Comparison of ENCODE assay signal across 12 cellular contexts in genomic region chr17:49471769-49472168, GRCh38. TPM values are rescaled to one million over a fixed set of nuclear protein-coding genes. Genes with fewer than 3 reads are reported as not detected.
"Had no signal": no experiment of that assay in that cellular context is flagged by ENCODE, and none has a peak within 500 bp of the region (broad histone marks: within the 10 kb centered on the region; RNA-seq: fewer than 3 reads in every experiment).

No MANE protein-coding gene starts in this region.

- DNase-seq: activated CD4-positive, alpha-beta memory T cell treated with anti-CD3 and anti-CD28 coated beads for 36 hours; activated gamma-delta T cell treated with Interleukin-2 at 50 U/mL for 16 hours; activated T-cell treated with anti-CD3 and anti-CD28 coated beads, Interleukin-2, amount 50 U/mL, for 48 hours; kidney glomerular epithelial cell; naive B cell; stimulated activated CD4-positive, alpha-beta T cell treated with anti-CD3 and anti-CD28 coated beads, Interleukin-4, amount 100 ng/mL, for 1 hour; T-helper 9 cell; upper lobe of right lung had no signal

- ATAC-seq: gastroesophageal sphincter, upper lobe of right lung had no signal

- H3K36me3 ChIP-seq: gastroesophageal sphincter, prostate gland, upper lobe of right lung had no signal

- H3K9me3 ChIP-seq: gastroesophageal sphincter, prostate gland, upper lobe of right lung had no signal

- H3K27ac ChIP-seq: gastroesophageal sphincter, prostate gland, upper lobe of right lung had no signal

- H3K4me1 ChIP-seq: prostate gland had no signal

- H3K4me3 ChIP-seq: gastroesophageal sphincter, lung, prostate gland, upper lobe of right lung had no signal

RNA-seq across cellular contexts. Expression of gene NGFR, which starts 23.3 kb away (rescaled TPM):
- total RNA-seq: endothelial cell of umbilical vein had no signal
- polyA plus RNA-seq: endothelial cell of umbilical vein had no signal
